9 cellular contexts compared by ENCODE assay signal in genomic region chr2:235330775-235331438, GRCh38.
A peak's percentile ranks its signal among the peaks of the same experiment; 100 is the strongest.
DNase-seq lines count a peak whose midpoint lies in the region; ATAC-seq and TF ChIP-seq lines count a peak whose summit lies in the region.
"Had no signal": no experiment of that assay in that cellular context is flagged by ENCODE, and none has a peak within 500 bp of the region (broad histone marks: within the 10 kb centered on the region; RNA-seq: fewer than 3 reads in every experiment).

No MANE protein-coding gene starts in this region.

- CTCF ChIA-PET in HCT116 (lab: Charles Lee): no interaction called here
- CTCF ChIA-PET in SK-N-SH (lab: Yijun Ruan, JAX): no interaction called here

- no peak overlapping the region for H2AFZ ChIP-seq in ACC112 (ENCODE audit: low read length, unreplicated experiment)
- H2AFZ ChIP-seq in HCT116 (ENCODE audit: low read depth, low read length, poor library complexity, severe bottlenecking): peak overlapping the region; percentile 98
- no peak overlapping the region for H2AFZ ChIP-seq in SK-N-SH (ENCODE audit: low read depth)

- RAD21 ChIA-PET in HCT116 (lab: Charles Lee; ENCODE audit: low non-redundant PET in 1 of 2, low total read pairs in 2 of 2, uncharacterized antibody in 2 of 2, unreplicated experiment in 2 of 2): no interaction called here

- TF ChIP-seq RAD21 in HCT116 (IDR thresholded peaks at IDR 0.05; ENCODE audit: low read depth): no peak
- no peak for TF ChIP-seq RAD21 in SK-N-SH (IDR thresholded peaks at IDR 0.05; ENCODE audit: low read length)

- H3K27ac ChIP-seq in ACC112 (ENCODE audit: low read depth, low read length) (peak overlapping the region; percentile 65), HCT116 (ENCODE audit: low read depth, low read length) (no peak overlapping the region), SK-N-SH (ENCODE audit: low read depth in 2 of 2, low read length in 1 of 2) (peak overlapping the region in 1 of 2 experiments; percentile 37; a peak in 1 of 4 replicates)

- no TSS peak for BruUV-seq in HCT116 (replicated peaks; lab: Mats Ljungman, UMichigan)

- H3K36me3 ChIP-seq in ACC112 (ENCODE audit: insufficient read depth, low read length) (no peaks in the 10 kb centered on the region), HCT116 (ENCODE audit: control insufficient read depth in 1 of 2, insufficient read depth in 2 of 2, low read length in 2 of 2) (no peaks in the 10 kb centered on the region), SK-N-SH (replicated peaks in 1 of 2; ENCODE audit: control insufficient read depth in 1 of 2, insufficient read depth in 2 of 2, low read length in 1 of 2) (no peaks in the 10 kb centered on the region)

- POLR2A ChIA-PET in HCT116 (lab: Charles Lee): no interaction called here
- POLR2A ChIA-PET in SK-N-SH (lab: Yijun Ruan, JAX): no interaction called here

- H3K4me1 ChIP-seq in ACC112 (ENCODE audit: control insufficient read depth, insufficient read depth, low read length, unreplicated experiment) (peaks cover 22% of the 10 kb centered on the region), HCT116 (ENCODE audit: control insufficient read depth in 1 of 2, insufficient read depth in 2 of 2, low read length in 2 of 2) (peaks cover 0 to 11% of the 10 kb centered on the region in 2 experiments; a peak in 3 of 4 replicates), SK-N-SH (ENCODE audit: control insufficient read depth in 1 of 2, insufficient read depth in 2 of 2, low read depth in 1 of 2, low read length in 1 of 2) (no peaks in the 10 kb centered on the region)

- 0 out of 2 replicates have a peak, but pooled peaks cover 2% of the 10 kb centered on the region for H3K27me3 ChIP-seq in ACC112 (ENCODE audit: insufficient read depth, low read length)
- H3K27me3 ChIP-seq in HCT116 (ENCODE audit: insufficient read depth, low read length): no peaks in the 10 kb centered on the region
- H3K27me3 ChIP-seq in SK-N-SH (ENCODE audit: insufficient read depth): no peaks in the 10 kb centered on the region; the same call in 1 of the 2 replicates

- H3F3A ChIP-seq in SK-N-SH (replicated peaks; ENCODE audit: insufficient read depth): peaks cover 5% of the 10 kb centered on the region

- H3K9ac ChIP-seq in HCT116 (ENCODE audit: low read length) (0 out of 2 replicates have a peak overlapping the region, but pooled peaks have one; percentile 2), SK-N-SH (no peak overlapping the region)

- no peak for TF ChIP-seq POLR2A in HCT116 (IDR thresholded peaks at IDR 0.05; ENCODE audit: borderline replicate concordance, extremely low read depth, insufficient read depth, insufficient read length)

- DNase-seq in HCT116 (ENCODE audit: low read depth, low spot score) (peak; percentile 54), SK-N-SH (no peak), fibroblast of pulmonary artery (ENCODE audit: low read depth) (peak; percentile 57)
- DNase-seq: activated B cell treated with CpG ODN at 0.5 μM for 24 hours had no signal

- 23% methylated on average over 11 of the region's 11 CpGs for WGBS in SK-N-SH (ENCODE audit: low lambda C conversion rate)

- TF ChIP-seq CTCF in HCT116 (IDR thresholded peaks at IDR 0.05 in 2 of 3, conservative IDR thresholded peaks at IDR 0.05 in 1 of 3; ENCODE audit: borderline replicate concordance in 1 of 3, insufficient read depth in 1 of 3, low read depth in 2 of 3, low read length in 2 of 3): no peak
- no peak for TF ChIP-seq CTCF in SK-N-SH (IDR thresholded peaks at IDR 0.05)
- no peak for TF ChIP-seq CTCF in fibroblast of pulmonary artery (IDR thresholded peaks at IDR 0.05; ENCODE audit: low read length, missing control alignments)

- H4K20me1 ChIP-seq in HCT116 (ENCODE audit: insufficient read depth) (no peaks in the 10 kb centered on the region), SK-N-SH (ENCODE audit: insufficient read depth) (no peaks in the 10 kb centered on the region)

- TF ChIP-seq EP300 in SK-N-SH (IDR thresholded peaks at IDR 0.05; ENCODE audit: borderline replicate concordance in 1 of 2, low read depth in 1 of 2, low read length in 1 of 2): peak in 1 of 2 experiments; percentile 39; a peak in 1 of 4 replicates

- H3K4me2 ChIP-seq in HCT116 (ENCODE audit: low read length): peak overlapping the region; percentile 64
- H3K4me2 ChIP-seq in SK-N-SH: peak overlapping the region; percentile 17

- ATAC-seq in HCT116 (peak; percentile 85), GM21390 (IDR thresholded peaks at IDR 0.05; ENCODE audit: unreplicated experiment) (no peak), GM19035 (IDR thresholded peaks at IDR 0.05; ENCODE audit: unreplicated experiment) (no peak), GM19324 (IDR thresholded peaks at IDR 0.05; ENCODE audit: low FRiP score, unreplicated experiment) (no peak), HG02981 (IDR thresholded peaks at IDR 0.05; ENCODE audit: unreplicated experiment) (no peak)

- H3K79me2 ChIP-seq in ACC112 (ENCODE audit: control insufficient read depth, insufficient read depth, low read length, unreplicated experiment) (no peaks in the 10 kb centered on the region), HCT116 (ENCODE audit: insufficient read depth, low read length) (no peaks in the 10 kb centered on the region), SK-N-SH (ENCODE audit: insufficient read depth) (no peaks in the 10 kb centered on the region)

- H3K4me3 ChIP-seq in ACC112 (ENCODE audit: low read depth, low read length): no peak overlapping the region
- peak overlapping the region; percentile 16 to 42 for H3K4me3 ChIP-seq in HCT116 (replicated peaks in 1 of 2; ENCODE audit: low read depth in 1 of 2, low read length in 2 of 2)
- H3K4me3 ChIP-seq in SK-N-SH (ENCODE audit: low read depth in 2 of 2, low read length in 1 of 2): no peak overlapping the region
- no peak overlapping the region for H3K4me3 ChIP-seq in fibroblast of pulmonary artery (replicated peaks; ENCODE audit: low read depth, low read length)

- H3K9me2 ChIP-seq in HCT116 (ENCODE audit: insufficient read depth) (no peaks in the 10 kb centered on the region), SK-N-SH (no peaks in the 10 kb centered on the region)

- 0 out of 4 replicates have a peak, but pooled peaks cover 0 to 4% of the 10 kb centered on the region in 2 experiments for H3K9me3 ChIP-seq in HCT116 (ENCODE audit: control insufficient read depth in 1 of 2, insufficient read depth in 1 of 2, low read depth in 1 of 2, low read length in 2 of 2)
- no peaks in the 10 kb centered on the region for H3K9me3 ChIP-seq in SK-N-SH

- intact Hi-C loops in HCT116 (cut with micrococcal nuclease): no loop called here

TF ChIP-seq in HCT116, 20 proteins besides CTCF, POLR2A, EP300 and RAD21 (continues in another document):
- TF ChIP-seq CBX3 (IDR thresholded peaks at IDR 0.05; ENCODE audit: low read depth) (peak; percentile 20; the same call in 1 of the 2 replicates), EZH2phosphoT487 (IDR thresholded peaks at IDR 0.05; ENCODE audit: borderline replicate concordance) (no peak), JUND (IDR thresholded peaks at IDR 0.05) (peak; percentile 60)

TF ChIP-seq in SK-N-SH, 30 proteins besides CTCF, POLR2A, EP300 and RAD21 (continues in another document):
- peak; percentile 70; the same call in 1 of the 2 replicates for TF ChIP-seq NFIC (IDR thresholded peaks at IDR 0.05; ENCODE audit: borderline replicate concordance)
- TF ChIP-seq SIN3A (IDR thresholded peaks at IDR 0.05; ENCODE audit: borderline replicate concordance, low read depth, low read length): no peak
- TF ChIP-seq TCF12 (IDR thresholded peaks at IDR 0.05): peak; percentile 54
- TF ChIP-seq MAX (IDR thresholded peaks at IDR 0.05; ENCODE audit: low read depth): no peak
- TF ChIP-seq POLR2AphosphoS5 (IDR thresholded peaks at IDR 0.05; ENCODE audit: low read depth, low read length): no peak
- TF ChIP-seq EZH2phosphoT487 (IDR thresholded peaks at IDR 0.05; ENCODE audit: borderline replicate concordance, low read depth): no peak
- no peak for TF ChIP-seq MXI1 (IDR thresholded peaks at IDR 0.05; ENCODE audit: low read depth, low read length)
- TF ChIP-seq TEAD4 (IDR thresholded peaks at IDR 0.05; ENCODE audit: borderline replicate concordance, insufficient read depth): peak; percentile 28; the same call in 1 of the 2 replicates
- no peak for TF ChIP-seq RXRA (IDR thresholded peaks at IDR 0.05; ENCODE audit: borderline replicate concordance, low read depth)
- TF ChIP-seq SMC3 (IDR thresholded peaks at IDR 0.05; ENCODE audit: low read depth, low read length): no peak
- TF ChIP-seq GABPA (IDR thresholded peaks at IDR 0.05; ENCODE audit: low read depth): no peak
- no peak for TF ChIP-seq CHD2 (IDR thresholded peaks at IDR 0.05; ENCODE audit: low read length, partially characterized antibody)
- TF ChIP-seq USF1 (IDR thresholded peaks at IDR 0.05; ENCODE audit: borderline replicate concordance, low read depth): no peak
- TF ChIP-seq, protein P1, sequence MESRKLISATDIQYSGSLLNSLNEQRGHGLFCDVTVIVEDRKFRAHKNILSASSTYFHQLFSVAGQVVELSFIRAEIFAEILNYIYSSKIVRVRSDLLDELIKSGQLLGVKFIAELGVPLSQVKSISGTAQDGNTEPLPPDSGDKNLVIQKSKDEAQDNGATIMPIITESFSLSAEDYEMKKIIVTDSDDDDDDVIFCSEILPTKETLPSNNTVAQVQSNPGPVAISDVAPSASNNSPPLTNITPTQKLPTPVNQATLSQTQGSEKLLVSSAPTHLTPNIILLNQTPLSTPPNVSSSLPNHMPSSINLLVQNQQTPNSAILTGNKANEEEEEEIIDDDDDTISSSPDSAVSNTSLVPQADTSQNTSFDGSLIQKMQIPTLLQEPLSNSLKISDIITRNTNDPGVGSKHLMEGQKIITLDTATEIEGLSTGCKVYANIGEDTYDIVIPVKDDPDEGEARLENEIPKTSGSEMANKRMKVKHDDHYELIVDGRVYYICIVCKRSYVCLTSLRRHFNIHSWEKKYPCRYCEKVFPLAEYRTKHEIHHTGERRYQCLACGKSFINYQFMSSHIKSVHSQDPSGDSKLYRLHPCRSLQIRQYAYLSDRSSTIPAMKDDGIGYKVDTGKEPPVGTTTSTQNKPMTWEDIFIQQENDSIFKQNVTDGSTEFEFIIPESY (IDR thresholded peaks at IDR 0.05; ENCODE audit: borderline replicate concordance, low read depth): no peak

Comparison
In these comparisons a context has a peak if more than half of its experiments do, and no peak if none do; other contexts are left out.
1. H3K4me3 ChIP-seq: peak in HCT116 (2 of 2); none in ACC112 (single experiment), SK-N-SH (0 of 2) and fibroblast of pulmonary artery (single experiment).